Comparison of ENCODE assay signal across 8 cellular contexts in genomic region chr10:100986952-100987684, GRCh38. TPM values are rescaled to one million over a fixed set of nuclear protein-coding genes. Genes with fewer than 3 reads are reported as not detected.
A peak's percentile ranks its signal among the peaks of the same experiment; 100 is the strongest.
DNase-seq lines count a peak whose midpoint lies in the region; ATAC-seq, FAIRE-seq and TF ChIP-seq lines count a peak whose summit lies in the region.

MRPL43 (minus strand) TSS chr10:100987497; CDS start chr10:100987443, 54 bp downstream.
TWNK (plus strand) TSS chr10:100987543; CDS start chr10:100988211, 668 bp downstream.

- H3K9ac ChIP-seq in H1 (replicated peaks in 1 of 4; ENCODE audit: extremely low read depth in 1 of 4, low read depth in 3 of 4, low read length in 3 of 4) (peak within 1 kb of the TSS; percentile 70 to 84 (median 82)), mesendoderm (ENCODE audit: low read length) (peak within 1 kb of the TSS; percentile 100)

- H3K4me1 ChIP-seq in H1 (replicated peaks in 1 of 4; ENCODE audit: control insufficient read depth in 3 of 4, insufficient read depth in 4 of 4, low read length in 3 of 4) (peaks cover 0 to 12% (median 5%) of the 10 kb centered on the region in 4 experiments; a peak in 4 of 7 replicates), mesendoderm (ENCODE audit: control insufficient read depth, low read depth, low read length) (peaks cover 6% of the 10 kb centered on the region)

- peak within 1 kb of the TSS; percentile 97 for H4K8ac ChIP-seq in H1 (ENCODE audit: extremely low read depth, insufficient read depth, low read length)
- H4K8ac ChIP-seq in mesendoderm (ENCODE audit: low read depth, low read length): no peak within 1 kb of the TSS

- H3K23ac ChIP-seq in H1 (ENCODE audit: insufficient read length): no peak within 1 kb of the TSS
- H3K23ac ChIP-seq in mesendoderm (ENCODE audit: low read length): peak within 1 kb of the TSS; percentile 80

- 2% methylated on average over 75 of the region's 75 CpGs; no CpG with 5 or more reads in 1 of the 2 experiments for WGBS in H1 (ENCODE audit: extremely low coverage in 1 of 2, insufficient coverage in 1 of 2, insufficient read length in 1 of 2, insufficient replicate concordance in 2 of 2, low coverage in 1 of 2, low lambda C conversion rate in 2 of 2, missing lambda C conversion rate in 1 of 2), 2 experiments
- WGBS in mesendoderm (ENCODE audit: extremely low coverage, insufficient coverage, low lambda C conversion rate): no CpG with 5 or more reads among the region's 75 CpGs

- no peak within 1 kb of the TSS for H3K14ac ChIP-seq in H1 (ENCODE audit: insufficient read length)

- H2AK5ac ChIP-seq in H1 (ENCODE audit: low read depth, low read length) (peak within 1 kb of the TSS; percentile 86; the same call in 1 of the 2 replicates), mesendoderm (ENCODE audit: low read length) (peak within 1 kb of the TSS; percentile 99)

- H3K9me3 ChIP-seq in CD4-positive, alpha-beta T cell (ENCODE audit: control insufficient read depth, low read length): no peaks in the 10 kb centered on the region
- no peaks in the 10 kb centered on the region for H3K9me3 ChIP-seq in H1 (ENCODE audit: insufficient read depth in 2 of 2, low read depth in 1 of 2, low read length in 1 of 2)

- H2AFZ ChIP-seq in H1 (ENCODE audit: low read length): no peak within 1 kb of the TSS; the same call in 1 of the 2 replicates

- TF ChIP-seq CTCF in CD4-positive, alpha-beta T cell (IDR thresholded peaks at IDR 0.05): no peak
- no peak for TF ChIP-seq CTCF in H1 (IDR thresholded peaks at IDR 0.05; ENCODE audit: control extremely low read depth in 1 of 3, insufficient read depth in 1 of 3, low read depth in 1 of 3, low read length in 3 of 3)

- H3K27ac Mint-ChIP-seq in CD4-positive, alpha-beta T cell: peak within 1 kb of the TSS; percentile 86
- peak within 1 kb of the TSS; percentile 85 for H3K27ac Mint-ChIP-seq in activated CD8-positive, alpha-beta memory T cell treated with anti-CD3 and anti-CD28 coated beads, Interleukin-2, amount 10 ng/mL, durations not matched to agents 7 days and 5 days

- H3K9me3 Mint-ChIP-seq in CD4-positive, alpha-beta T cell: no peaks in the 10 kb centered on the region
- H3K9me3 Mint-ChIP-seq in activated CD8-positive, alpha-beta memory T cell treated with anti-CD3 and anti-CD28 coated beads, Interleukin-2, amount 10 ng/mL, durations not matched to agents 7 days and 5 days (ENCODE audit: low read depth): no peaks in the 10 kb centered on the region

- peaks cover 9% of the 10 kb centered on the region; the same call in 1 of the 2 replicates for H3K23me2 ChIP-seq in H1 (ENCODE audit: low read depth, low read length)

- TF ChIP-seq EP300 in H1 (IDR thresholded peaks at IDR 0.05; ENCODE audit: borderline replicate concordance in 1 of 2, low read depth in 2 of 2, low read length in 2 of 2): no peak

- peak within 1 kb of the TSS; percentile 52 for H3K27ac ChIP-seq in CD4-positive, alpha-beta T cell (ENCODE audit: low read depth, low read length)
- H3K27ac ChIP-seq in H1 (ENCODE audit: low read depth, low read length) (peak within 1 kb of the TSS; percentile 37), mesendoderm (ENCODE audit: low read depth, low read length) (peak within 1 kb of the TSS; percentile 90)

- peak within 1 kb of the TSS; percentile 58 for H3K4ac ChIP-seq in H1 (replicated peaks; ENCODE audit: insufficient read length, low read depth, low read length)
- H3K4ac ChIP-seq in mesendoderm (ENCODE audit: low read depth, low read length): peak within 1 kb of the TSS; percentile 24

- H3K56ac ChIP-seq in H1 (replicated peaks; ENCODE audit: insufficient read length, low read depth, low read length): peak within 1 kb of the TSS; percentile 92
- H3K56ac ChIP-seq in mesendoderm (ENCODE audit: low read length): peak within 1 kb of the TSS; percentile 100

- peak within 1 kb of the TSS; percentile 68 to 92 (median 80) for H3K4me3 ChIP-seq in H1 (ENCODE audit: extremely low read depth in 1 of 4, insufficient read depth in 2 of 4, low read depth in 3 of 4, low read length in 4 of 4)
- peak within 1 kb of the TSS; percentile 100 for H3K4me3 ChIP-seq in mesendoderm (ENCODE audit: low read length)

- H4K5ac ChIP-seq in H1 (ENCODE audit: insufficient read length, low read depth, low read length) (peak within 1 kb of the TSS; percentile 99), mesendoderm (ENCODE audit: low read length) (no peak within 1 kb of the TSS)

- no peak within 1 kb of the TSS for H2BK15ac ChIP-seq in H1 (ENCODE audit: low read length)
- H2BK15ac ChIP-seq in mesendoderm (replicated peaks; ENCODE audit: low read depth): no peak within 1 kb of the TSS

- CTCF ChIA-PET in CD4-positive, alpha-beta T cell (lab: Charles Lee): interaction anchor here (0.9 to 1.2 kb wide), 2 partner anchors 12 to 63 kb away, joined by 3 to 4 read pairs; partner anchors contain the start of gene LZTS2
- CTCF ChIA-PET in activated CD8-positive, alpha-beta memory T cell treated with anti-CD3 and anti-CD28 coated beads, Interleukin-2, amount 10 ng/mL, durations not matched to agents 7 days and 5 days (lab: Charles Lee): interaction anchor here (1.4 to 4.8 kb wide), 6 partner anchors 10 to 468 kb away, joined by 3 to 41 read pairs (median 8); partner anchors contain the start of genes LZTS2 and SEMA4G
- CTCF ChIA-PET in H1 (lab: Charles Lee; ENCODE audit: partially characterized antibody): interaction anchor here (0.6 to 26.8 kb wide), 8 partner anchors 7 to 285 kb away, joined by 3 to 464 read pairs (median 7); partner anchors contain the start of gene SEMA4G

- peak within 1 kb of the TSS; percentile 96 for H2BK5ac ChIP-seq in H1 (ENCODE audit: low read depth, low read length)
- peak within 1 kb of the TSS; percentile 91 for H2BK5ac ChIP-seq in mesendoderm (ENCODE audit: low read length)

- intact Hi-C loops in CD4-positive, alpha-beta T cell (cut with DNase I, micrococcal nuclease): loop anchor here in 1 of 2 experiments (2.0 to 5.0 kb wide), 2 partner anchors 74 to 450 kb away; partner anchors contain the start of genes HIF1AN and SLF2

- TF ChIP-seq RAD21 in H1 (IDR thresholded peaks at IDR 0.05 in 1 of 2, conservative IDR thresholded peaks at IDR 0.05 in 1 of 2; ENCODE audit: low read depth in 2 of 2, low read length in 2 of 2): no peak

- H3K79me1 ChIP-seq in H1 (ENCODE audit: low read depth, low read length): peaks cover 15% of the 10 kb centered on the region
- H3K79me1 ChIP-seq in mesendoderm (ENCODE audit: low read length): peaks cover 27% of the 10 kb centered on the region

- H2BK12ac ChIP-seq in H1 (ENCODE audit: low read depth, low read length): peak within 1 kb of the TSS; percentile 80; the same call in 1 of the 2 replicates

- H3K36me3 ChIP-seq in H1 (ENCODE audit: control insufficient read depth in 2 of 4, insufficient read depth in 4 of 4, low read length in 3 of 4): peaks cover 14 to 34% (median 26%) of the 10 kb centered on the region in 4 experiments
- peaks cover 11% of the 10 kb centered on the region for H3K36me3 ChIP-seq in mesendoderm (ENCODE audit: control insufficient read depth, insufficient read depth, low read length)

- POLR2A ChIA-PET in CD4-positive, alpha-beta T cell (lab: Charles Lee): interaction anchor here (0.7 to 4.7 kb wide), 4 partner anchors 11 to 74 kb away, joined by 3 to 34 read pairs (median 4); partner anchors contain the start of genes LZTS2 and SLF2
- POLR2A ChIA-PET in H1 (lab: Charles Lee; ENCODE audit: partially characterized antibody): interaction anchor here (0.8 to 4.4 kb wide), 13 partner anchors 10 to 425 kb away, joined by 3 to 34 read pairs (median 4); partner anchors contain the start of genes LZTS2, PDZD7 and SFXN3

- no peaks in the 10 kb centered on the region for H3K27me3 ChIP-seq in CD4-positive, alpha-beta T cell (ENCODE audit: control insufficient read depth, insufficient read depth, low read length)
- H3K27me3 ChIP-seq in H1 (replicated peaks in 1 of 4; ENCODE audit: control insufficient read depth in 3 of 4, extremely low read depth in 1 of 4, insufficient read depth in 3 of 4, low read length in 3 of 4) (no peaks in the 10 kb centered on the region), mesendoderm (ENCODE audit: insufficient read depth, low read length, poor library complexity) (no peaks in the 10 kb centered on the region)

- FAIRE-seq in H1 (lab: Jason Lieb, UNC): peak; percentile 36

- H3K18ac ChIP-seq in H1 (ENCODE audit: extremely low read depth, low read length): peak within 1 kb of the TSS; percentile 96
- peak within 1 kb of the TSS; percentile 16 for H3K18ac ChIP-seq in mesendoderm (ENCODE audit: low read length)

- H3K4me3 Mint-ChIP-seq in CD4-positive, alpha-beta T cell: peak within 1 kb of the TSS; percentile 97
- H3K4me3 Mint-ChIP-seq in activated CD8-positive, alpha-beta memory T cell treated with anti-CD3 and anti-CD28 coated beads, Interleukin-2, amount 10 ng/mL, durations not matched to agents 7 days and 5 days: peak within 1 kb of the TSS; percentile 91

- H3K27me3 Mint-ChIP-seq in CD4-positive, alpha-beta T cell: no peaks in the 10 kb centered on the region
- H3K27me3 Mint-ChIP-seq in activated CD8-positive, alpha-beta memory T cell treated with anti-CD3 and anti-CD28 coated beads, Interleukin-2, amount 10 ng/mL, durations not matched to agents 7 days and 5 days: no peaks in the 10 kb centered on the region

- TF ChIP-seq POLR2A in H1 (IDR thresholded peaks at IDR 0.05; ENCODE audit: control extremely low read depth in 1 of 2, low read depth in 2 of 2, low read length in 2 of 2): peak; percentile 36 to 63; a peak in 2 of 3 replicates

- peak within 1 kb of the TSS; percentile 85 to 98 for H3K4me2 ChIP-seq in H1 (ENCODE audit: insufficient read depth in 1 of 2, low read depth in 2 of 2, low read length in 2 of 2)
- H3K4me2 ChIP-seq in mesendoderm (ENCODE audit: low read length): peak within 1 kb of the TSS; percentile 99

- no peak within 1 kb of the TSS for H2BK120ac ChIP-seq in H1 (replicated peaks; ENCODE audit: low read depth, low read length)
- H2BK120ac ChIP-seq in mesendoderm (ENCODE audit: low read depth, low read length): no peak within 1 kb of the TSS

- ATAC-seq in CD4-positive, alpha-beta T cell (ENCODE audit: poor library complexity): peak; percentile 96
- peak; percentile 78 for ATAC-seq in GM19351 (IDR thresholded peaks at IDR 0.05; ENCODE audit: unreplicated experiment)
- ATAC-seq in HG03521 (IDR thresholded peaks at IDR 0.05; ENCODE audit: unreplicated experiment): peak; percentile 83
- ATAC-seq in activated CD8-positive, alpha-beta memory T cell treated with anti-CD3 and anti-CD28 coated beads, Interleukin-2, amount 10 ng/mL, durations not matched to agents 7 days and 5 days: peak; percentile 97

- H3K36me3 Mint-ChIP-seq in CD4-positive, alpha-beta T cell (ENCODE audit: low read depth): peaks cover 65% of the 10 kb centered on the region
- H3K36me3 Mint-ChIP-seq in activated CD8-positive, alpha-beta memory T cell treated with anti-CD3 and anti-CD28 coated beads, Interleukin-2, amount 10 ng/mL, durations not matched to agents 7 days and 5 days: peaks cover 16% of the 10 kb centered on the region

- peak within 1 kb of the TSS; percentile 96 for H4K91ac ChIP-seq in H1 (replicated peaks; ENCODE audit: insufficient read length, low read length)

- DNase-seq in CD4-positive, alpha-beta T cell: peak; percentile 74 to 86 (median 78)
- DNase-seq in NOMO-1 treated with dmso at 0.1 percent for 144 hours (lab: John Stamatoyannopoulos, UW; ENCODE audit: unreplicated experiment) (peak; percentile 62), H1 (ENCODE audit: low read depth in 1 of 2, low spot score in 2 of 2) (peak in 1 of 2 experiments; percentile 92), mesendoderm (peak; percentile 92)
- DNase-seq in activated CD8-positive, alpha-beta memory T cell treated with anti-CD3 and anti-CD28 coated beads, Interleukin-2, amount 10 ng/mL, durations not matched to agents 7 days and 5 days: peak; percentile 90
- peak; percentile 59 for DNase-seq in stimulated activated CD8-positive, alpha-beta memory T cell treated with anti-CD3 and anti-CD28 coated beads, Interleukin-12 subunit alpha, Interleukin-12 subunit beta, amount 100 ng/mL, for 24 hours (ENCODE audit: extremely low read depth)

- H3K4me1 Mint-ChIP-seq in CD4-positive, alpha-beta T cell (ENCODE audit: low read depth): peaks cover 26% of the 10 kb centered on the region
- H3K4me1 Mint-ChIP-seq in activated CD8-positive, alpha-beta memory T cell treated with anti-CD3 and anti-CD28 coated beads, Interleukin-2, amount 10 ng/mL, durations not matched to agents 7 days and 5 days: peaks cover 37% of the 10 kb centered on the region

- H3K79me2 ChIP-seq in H1 (ENCODE audit: control insufficient read depth in 1 of 2, insufficient read depth in 2 of 2, low read length in 2 of 2) (peaks cover 17 to 51% of the 10 kb centered on the region in 2 experiments), mesendoderm (ENCODE audit: control insufficient read depth, insufficient read depth, low read length) (peaks cover 36% of the 10 kb centered on the region)

- peaks cover 7 to 18% of the 10 kb centered on the region in 2 experiments for H4K20me1 ChIP-seq in H1 (replicated peaks in 1 of 2; ENCODE audit: control insufficient read depth in 1 of 2, insufficient read depth in 2 of 2, low read length in 2 of 2)

- H2BK20ac ChIP-seq in H1 (ENCODE audit: low read length): 0 out of 2 replicates have a peak within 1 kb of the TSS, but pooled peaks have one; percentile 61

RNA-seq across cellular contexts. Expression of gene MRPL43, which starts in this region (rescaled TPM):
- 10 to 100 TPM; 28.5 to 31.0 TPM for total RNA-seq in CD4-positive, alpha-beta T cell
- total RNA-seq in activated CD8-positive, alpha-beta memory T cell treated with anti-CD3 and anti-CD28 coated beads, Interleukin-2, amount 10 ng/mL, durations not matched to agents 7 days and 5 days: 10 to 100 TPM; 48.2 to 52.2 TPM
- total RNA-seq in H1 (2021; fragmentation: NEBNext Ultra II Directional; extraction: Animal tissue kit (Norgen Biotek cat#: 25700)): 74.1 and 80.9 TPM in 2 replicates
- polyA plus RNA-seq in H1 (2011; rRNA removed): 149 and 171 TPM in 2 replicates
- 140 TPM for polyA plus RNA-seq in H1 (2011; cell fraction: cytosol; rRNA removed)
- polyA plus RNA-seq in H1 (2011; cell fraction: nucleus; rRNA removed): 169 TPM
- polyA plus RNA-seq in H1 (2012, experiment 1 of 2): 72.3 to 110 TPM (median 101 TPM) in 4 replicates
- 122 TPM for polyA plus RNA-seq in H1 (2012, experiment 2 of 2)
- 93.1 TPM for polyA plus RNA-seq in H1 (2013, experiment 1 of 2)
- polyA plus RNA-seq in H1 (2013, experiment 2 of 2): 84.8 TPM
- polyA minus RNA-seq in H1 (2011; rRNA and poly(A)+ RNA removed): 29.0 and 35.6 TPM in 2 replicates
- polyA minus RNA-seq in H1 (2011; cell fraction: cytosol; rRNA and poly(A)+ RNA removed): 49.4 TPM
- polyA minus RNA-seq in H1 (2011; cell fraction: nucleus; rRNA and poly(A)+ RNA removed): 46.7 TPM
- polyA plus RNA-seq in mesendoderm (2013, experiment 1 of 2): 78.0 TPM
- polyA plus RNA-seq in mesendoderm (2013, experiment 2 of 2): 74.1 TPM

RNA-seq across cellular contexts. Expression of gene TWNK, which starts in this region (rescaled TPM):
- 1 to 10 TPM; 2.7 to 2.8 TPM for total RNA-seq in CD4-positive, alpha-beta T cell
- 10 to 100 TPM; 11.2 to 18.7 TPM for total RNA-seq in activated CD8-positive, alpha-beta memory T cell treated with anti-CD3 and anti-CD28 coated beads, Interleukin-2, amount 10 ng/mL, durations not matched to agents 7 days and 5 days
- total RNA-seq in H1 (2021; fragmentation: NEBNext Ultra II Directional; extraction: Animal tissue kit (Norgen Biotek cat#: 25700)): 32.5 and 34.9 TPM in 2 replicates
- polyA plus RNA-seq in H1 (2011; rRNA removed): 15.4 TPM in 2 replicates
- polyA plus RNA-seq in H1 (2011; cell fraction: cytosol; rRNA removed): 18.2 TPM
- 18.3 TPM for polyA plus RNA-seq in H1 (2011; cell fraction: nucleus; rRNA removed)
- polyA plus RNA-seq in H1 (2012, experiment 1 of 2): 27.7 to 35.2 TPM (median 32.6 TPM) in 4 replicates
- polyA plus RNA-seq in H1 (2012, experiment 2 of 2): 9.5 TPM
- 17.1 TPM for polyA plus RNA-seq in H1 (2013, experiment 1 of 2)
- 16.0 TPM for polyA plus RNA-seq in H1 (2013, experiment 2 of 2)
- polyA minus RNA-seq in H1 (2011; rRNA and poly(A)+ RNA removed): 29.8 and 30.7 TPM in 2 replicates
- polyA minus RNA-seq in H1 (2011; cell fraction: cytosol; rRNA and poly(A)+ RNA removed): 8.3 TPM
- 17.7 TPM for polyA minus RNA-seq in H1 (2011; cell fraction: nucleus; rRNA and poly(A)+ RNA removed)
- 20.1 TPM for polyA plus RNA-seq in mesendoderm (2013, experiment 1 of 2)
- 19.7 TPM for polyA plus RNA-seq in mesendoderm (2013, experiment 2 of 2)

Comparison
In these comparisons a context has a peak if more than half of its experiments do, and no peak if none do; other contexts are left out.
1. H3K27ac ChIP-seq: peak in every context shown above with its lines; median percentile 90 in mesendoderm; 52 in CD4-positive, alpha-beta T cell; 37 in H1.